ENCODE assay signal across 8 cellular contexts in genomic region chr19:51687791-51688664, GRCh38. TPM values are rescaled to one million over a fixed set of nuclear protein-coding genes. Genes with fewer than 3 reads are reported as not detected.
DNase-seq lines count a peak whose midpoint lies in the region; ATAC-seq and TF ChIP-seq lines count a peak whose summit lies in the region.

No MANE protein-coding gene starts in this region.

- no peaks in the 10 kb centered on the region for H3K27me3 Mint-ChIP-seq in MCF 10A (ENCODE audit: insufficient read depth, unreplicated experiment)

- no peaks in the 10 kb centered on the region for H3K9me3 ChIP-seq in sigmoid colon

- peaks cover 18% of the 10 kb centered on the region for H3K36me3 Mint-ChIP-seq in MCF 10A (ENCODE audit: insufficient read depth, unreplicated experiment)

- BruUV-seq in MCF 10A (replicated peaks; lab: Mats Ljungman, UMichigan): no TSS peak

- POLR2A ChIA-PET in MCF 10A (lab: Yijun Ruan, JAX): interaction anchor here (0.5 to 4.0 kb wide), 21 partner anchors 9 to 938 kb away, joined by 3 to 39 read pairs (median 4); no protein-coding TSS in a partner anchor

- WGBS in sigmoid colon, 2 donors: 6 to 27% methylated on average over 22 of the region's 22 CpGs

- H3K9me3 Mint-ChIP-seq in MCF 10A (ENCODE audit: unreplicated experiment): no peaks in the 10 kb centered on the region

- peak overlapping the region; percentile 98 to 100 (median 100) for H3K27ac ChIP-seq in sigmoid colon

- peak overlapping the region; percentile 52 for H3K27ac Mint-ChIP-seq in MCF 10A (ENCODE audit: low read depth, unreplicated experiment)

- peak overlapping the region; percentile 30 to 97 (median 92) for H3K4me3 ChIP-seq in sigmoid colon

- TF ChIP-seq EP300 in sigmoid colon (IDR thresholded peaks at IDR 0.05): no peak

- ATAC-seq in HG02571 (IDR thresholded peaks at IDR 0.05; ENCODE audit: unreplicated experiment): no peak

- H3K36me3 ChIP-seq in sigmoid colon: peaks cover 0 to 1% (median 0%) of the 10 kb centered on the region in 4 donors

- no peak for TF ChIP-seq POLR2A in sigmoid colon (IDR thresholded peaks at IDR 0.05)

- CTCF ChIA-PET in MCF 10A (lab: Yijun Ruan, JAX): interaction anchor here (0.6 to 1.6 kb wide), 10 partner anchors 15 to 1030 kb away, joined by 3 to 10 read pairs (median 3); no protein-coding TSS in a partner anchor

- intact Hi-C loops in MCF 10A (cut with micrococcal nuclease): no loop called here
- intact Hi-C loops in sigmoid colon (cut with DNase I): no loop called here

- H3K27me3 ChIP-seq in sigmoid colon: no peaks in the 10 kb centered on the region

- peak overlapping the region; percentile 73 for H3K4me3 Mint-ChIP-seq in MCF 10A (ENCODE audit: unreplicated experiment)

- H3K4me1 Mint-ChIP-seq in MCF 10A (ENCODE audit: insufficient read depth, unreplicated experiment): peaks cover 39% of the 10 kb centered on the region

- TF ChIP-seq CTCF in MCF 10A (IDR thresholded peaks at IDR 0.05; ENCODE audit: unreplicated experiment) (no peak), sigmoid colon (IDR thresholded peaks at IDR 0.05) (no peak)

- DNase-seq in EL (peak; percentile 79), NCI-H510A treated with DMSO at 0.1 percent for 48 hours (lab: John Stamatoyannopoulos, UW) (peak; percentile 53), MCF 10A (ENCODE audit: unreplicated experiment) (peak; percentile 71), iPS-NIHi7 (ENCODE audit: extremely low spot score) (peak; percentile 62), sigmoid colon (peak; percentile 88), NCI-H524 (lab: John Stamatoyannopoulos, UW) (no peak), NCI-H2107 treated with DMSO at 0.1 percent for 48 hours (lab: John Stamatoyannopoulos, UW; ENCODE audit: unreplicated experiment) (no peak)

- peaks cover 0 to 35% (median 33%) of the 10 kb centered on the region in 4 donors for H3K4me1 ChIP-seq in sigmoid colon

RNA-seq across cellular contexts. Expression of gene SPACA6, which starts 5.1 kb away (rescaled TPM):
- total RNA-seq in MCF 10A (2022) (13.1 and 18.1 TPM in 2 replicates), sigmoid colon (10 to 100 TPM; 19.9 to 45.7 (median 29.1) TPM)
- polyA plus RNA-seq in sigmoid colon: 1 to 10 TPM in 2 of 3 donors, not detected in 1; 3.0 to 4.8 TPM

RNA-seq across cellular contexts. Expression of gene HAS1, which starts 35.8 kb away (rescaled TPM):
- total RNA-seq in MCF 10A (2022) (0.34 and 0.42 TPM in 2 replicates), sigmoid colon (1 to 10 TPM in 1 of 4 donors, under 1 TPM in 2, not detected in 1; 0.49 to 3.1 (median 0.83) TPM)
- polyA plus RNA-seq in sigmoid colon: 1 to 10 TPM in 1 of 3 donors, under 1 TPM in 2; 0.17 to 1.2 (median 0.46) TPM

RNA-seq across cellular contexts. Expression of gene SIGLEC14, which starts 41.4 kb away (rescaled TPM):
- total RNA-seq in MCF 10A (2022) (not detected in 2 replicates), sigmoid colon (1 to 10 TPM in 2 of 4 donors, under 1 TPM in 1, not detected in 1; 0.55 to 6.1 (median 5.6) TPM)
- polyA plus RNA-seq in sigmoid colon: 10 to 100 TPM in 1 of 3 donors, 1 to 10 TPM in 2; 1.2 to 10.2 (median 5.3) TPM

RNA-seq across cellular contexts. Expression of gene SIGLEC5, which starts 57.8 kb away (rescaled TPM):
- not detected in 2 replicates for total RNA-seq in MCF 10A (2022)
- under 1 TPM; 0.36 to 0.68 (median 0.52) TPM for total RNA-seq in sigmoid colon
- not detected for polyA plus RNA-seq in sigmoid colon

Comparison
In these comparisons a context has a peak if more than half of its experiments do, and no peak if none do; other contexts are left out.
1. DNase-seq: peak in EL (single experiment), NCI-H510A treated with DMSO at 0.1 percent for 48 hours (single experiment), MCF 10A (single experiment), iPS-NIHi7 (single experiment) and sigmoid colon (single experiment); none in NCI-H524 (0 of 2) and NCI-H2107 treated with DMSO at 0.1 percent for 48 hours (single experiment).